ENCODE assay signal across 8 cellular contexts in the genomic region with DNA sequence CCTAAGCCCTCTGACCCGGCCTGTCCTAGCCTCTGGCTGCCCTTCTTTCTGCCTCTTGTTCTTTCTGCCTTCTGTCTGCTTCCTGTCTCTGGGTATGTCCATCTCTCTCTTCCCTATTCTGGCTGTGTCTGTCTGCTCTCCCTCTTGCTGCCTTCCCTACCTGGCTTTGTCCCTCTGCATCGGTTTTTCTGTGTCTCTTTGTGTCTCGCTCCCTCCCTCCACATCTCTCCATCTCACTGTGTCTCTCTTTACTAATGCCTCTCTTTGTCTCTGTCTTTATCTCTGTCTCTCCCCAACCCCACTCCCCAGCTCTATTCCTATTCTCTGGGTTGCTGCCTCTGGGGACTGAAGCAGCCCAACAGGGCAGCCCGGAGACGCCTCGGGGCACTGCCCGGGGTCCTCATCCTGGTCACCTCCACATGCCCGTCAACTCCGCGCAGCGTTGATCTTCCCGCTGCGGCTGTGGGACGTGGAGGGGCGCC. TPM values are rescaled to one million over a fixed set of nuclear protein-coding genes. Genes with fewer than 3 reads are reported as not detected.
DNase-seq lines count a peak whose midpoint lies in the region; ATAC-seq, FAIRE-seq and TF ChIP-seq lines count a peak whose summit lies in the region.

No MANE protein-coding gene starts in this region.

- POLR2A ChIA-PET in activated CD4-positive, alpha-beta T cell treated with anti-CD3 and anti-CD28 coated beads, Interleukin-2, amount 10 ng/mL, durations not matched to agents 7 days and 5 days (lab: Charles Lee), result no interaction called here
- POLR2A ChIA-PET in PC-9 (lab: Charles Lee; ENCODE audit: unreplicated experiment), result no interaction called here

- DNase-seq in activated CD4-positive, alpha-beta T cell treated with anti-CD3 and anti-CD28 coated beads, Interleukin-2, amount 10 ng/mL, durations not matched to agents 7 days and 5 days, result no peak
- DNase-seq in activated CD4-positive, alpha-beta T cell treated with anti-CD3 and anti-CD28 coated beads, Interleukin-2, amount 50 U/mL, for 4 hours, result no peak
- DNase-seq in PC-9 (no peak), epithelial cell of esophagus (ENCODE audit: low read depth) (no peak), gastrocnemius medialis (no peak), small intestine (no peak), LoVo (ENCODE audit: low spot score) (no peak), HuH-7.5 (ENCODE audit: low spot score) (no peak)

- H3K27me3 Mint-ChIP-seq in activated CD4-positive, alpha-beta T cell treated with anti-CD3 and anti-CD28 coated beads, Interleukin-2, amount 10 ng/mL, durations not matched to agents 7 days and 5 days, result peaks cover 50% of the 10 kb centered on the region

- H3K4me3 Mint-ChIP-seq in activated CD4-positive, alpha-beta T cell treated with anti-CD3 and anti-CD28 coated beads, Interleukin-2, amount 10 ng/mL, durations not matched to agents 7 days and 5 days, result peak overlapping the region; percentile 79

- intact Hi-C loops in PC-9 (cut with micrococcal nuclease; ENCODE audit: unreplicated experiment), result loop anchor here (1.0 to 10.0 kb wide), 4 partner anchors 26 to 485 kb away; a partner anchor contains a TSS
- intact Hi-C loops in gastrocnemius medialis (cut with DNase I; ENCODE audit: low total_unique reads), result loop anchor here (1.0 to 2.0 kb wide), 2 partner anchors 23 to 25 kb away; no protein-coding TSS in a partner anchor

- H3K27me3 ChIP-seq in PC-9 (ENCODE audit: insufficient read depth, low read depth) (peaks cover 30% of the 10 kb centered on the region), gastrocnemius medialis (peaks cover 19 to 21% (median 21%) of the 10 kb centered on the region in 3 donors), small intestine (ENCODE audit: control insufficient read depth in 2 of 2, insufficient read depth in 2 of 2, low read length in 2 of 2) (peaks cover 0 to 28% of the 10 kb centered on the region in 2 donors)

- FAIRE-seq in small intestine (lab: Jason Lieb, UNC), result no peak

- no peak for TF ChIP-seq POLR2A in gastrocnemius medialis (IDR thresholded peaks at IDR 0.05)

- H3K9me3 ChIP-seq in PC-9 (ENCODE audit: insufficient read depth, low read depth), result no peaks in the 10 kb centered on the region
- H3K9me3 ChIP-seq in gastrocnemius medialis, result no peaks in the 10 kb centered on the region
- no peaks in the 10 kb centered on the region for H3K9me3 ChIP-seq in small intestine (ENCODE audit: control insufficient read depth, low read depth)

- H3K27ac Mint-ChIP-seq in activated CD4-positive, alpha-beta T cell treated with anti-CD3 and anti-CD28 coated beads, Interleukin-2, amount 10 ng/mL, durations not matched to agents 7 days and 5 days, result peak overlapping the region; percentile 83

- no peak overlapping the region for H3K4me3 ChIP-seq in PC-9
- H3K4me3 ChIP-seq in epithelial cell of esophagus (ENCODE audit: low read length), result peak overlapping the region; percentile 48
- H3K4me3 ChIP-seq in gastrocnemius medialis, result peak overlapping the region; percentile 57 to 76 (median 62)
- peak overlapping the region in 1 of 2 donors; percentile 44 for H3K4me3 ChIP-seq in small intestine (ENCODE audit: low read depth in 1 of 2, low read length in 2 of 2)

- H3K9me2 ChIP-seq in PC-9 (ENCODE audit: insufficient read depth), result no peaks in the 10 kb centered on the region

- WGBS in small intestine, 3 donors, result 1 to 6% (median 3%) methylated on average over 15 of the region's 15 CpGs

- peaks cover 8% of the 10 kb centered on the region for H3K36me3 Mint-ChIP-seq in activated CD4-positive, alpha-beta T cell treated with anti-CD3 and anti-CD28 coated beads, Interleukin-2, amount 10 ng/mL, durations not matched to agents 7 days and 5 days (ENCODE audit: low read depth)

- H3K36me3 ChIP-seq in PC-9 (ENCODE audit: low read depth) (0 out of 2 replicates have a peak, but pooled peaks cover under 1% of the 10 kb centered on the region), gastrocnemius medialis (peaks cover 0 to 10% of the 10 kb centered on the region in 2 donors), small intestine (ENCODE audit: control insufficient read depth in 2 of 2, insufficient read depth in 2 of 2, low read length in 2 of 2) (peaks cover 0 to under 1% of the 10 kb centered on the region in 2 donors)

- H3K27ac ChIP-seq in PC-9, result no peak overlapping the region
- H3K27ac ChIP-seq in gastrocnemius medialis, result peak overlapping the region; percentile 57 to 82 (median 58)
- H3K27ac ChIP-seq in small intestine (ENCODE audit: low read depth in 1 of 2, low read length in 1 of 2), result peak overlapping the region in 1 of 2 donors; percentile 22

- ATAC-seq in gastrocnemius medialis, result peak in 1 of 2 donors; percentile 5

- H2AFZ ChIP-seq in PC-9, result no peak overlapping the region

- BruUV-seq in PC-9 (replicated peaks; lab: Mats Ljungman, UMichigan), result TSS peak; percentile 6

- peaks cover 61% of the 10 kb centered on the region for H3F3A ChIP-seq in PC-9 (ENCODE audit: insufficient read depth, low read depth)

- H3K9me3 Mint-ChIP-seq in activated CD4-positive, alpha-beta T cell treated with anti-CD3 and anti-CD28 coated beads, Interleukin-2, amount 10 ng/mL, durations not matched to agents 7 days and 5 days, result no peaks in the 10 kb centered on the region

- H4K20me1 ChIP-seq in PC-9 (ENCODE audit: insufficient read depth), result peaks cover 8% of the 10 kb centered on the region

- H3K4me1 ChIP-seq in PC-9 (replicated peaks; ENCODE audit: insufficient read depth) (peaks cover 22% of the 10 kb centered on the region; the same call in 1 of the 2 replicates), gastrocnemius medialis (peaks cover 42 to 54% of the 10 kb centered on the region in 2 donors), small intestine (ENCODE audit: control insufficient read depth in 2 of 2, insufficient read depth in 1 of 2, low read depth in 1 of 2, low read length in 1 of 2) (peaks cover 2 to 3% of the 10 kb centered on the region in 2 donors)

- peaks cover 75% of the 10 kb centered on the region for H3K4me1 Mint-ChIP-seq in activated CD4-positive, alpha-beta T cell treated with anti-CD3 and anti-CD28 coated beads, Interleukin-2, amount 10 ng/mL, durations not matched to agents 7 days and 5 days

- in situ Hi-C loops in gastrocnemius medialis (cut with MboI; ENCODE audit: low sequenced_read_pairs in 4 of 4), result loop anchor here in 1 of 4 donors (10.0 kb wide), 1 partner anchor 195 kb away; a partner anchor contains a TSS

- TF ChIP-seq CTCF in PC-9 (conservative IDR thresholded peaks at IDR 0.05) (no peak), epithelial cell of esophagus (IDR thresholded peaks at IDR 0.05; ENCODE audit: insufficient read depth, low read depth, low read length, missing control alignments) (no peak), gastrocnemius medialis (IDR thresholded peaks at IDR 0.05 in 4 of 5, conservative IDR thresholded peaks at IDR 0.05 in 1 of 5) (no peak)

- CTCF ChIA-PET in activated CD4-positive, alpha-beta T cell treated with anti-CD3 and anti-CD28 coated beads, Interleukin-2, amount 10 ng/mL, durations not matched to agents 7 days and 5 days (lab: Charles Lee), result interaction anchor here (0.7 to 18.3 kb wide), 24 partner anchors 10 to 491 kb away, joined by 3 to 332 read pairs (median 6); a partner anchor contains a TSS
- CTCF ChIA-PET in PC-9 (lab: Charles Lee), result interaction anchor here (0.7 to 2.3 kb wide), 4 partner anchors 10 to 227 kb away, joined by 3 to 17 read pairs (median 10); a partner anchor contains a TSS

- H3K79me2 ChIP-seq in PC-9 (ENCODE audit: low read depth), result no peaks in the 10 kb centered on the region

- peak overlapping the region; percentile 50; the same call in 1 of the 2 replicates for H3K4me2 ChIP-seq in PC-9

RNA-seq across cellular contexts. Expression of a gene that starts 10.1 kb away (rescaled TPM):
- total RNA-seq in activated CD4-positive, alpha-beta T cell treated with anti-CD3 and anti-CD28 coated beads, Interleukin-2, amount 10 ng/mL, durations not matched to agents 7 days and 5 days, result 100 to 1,000 TPM; 137 to 141 TPM
- 220 and 227 TPM in 2 replicates for total RNA-seq in PC-9 (2021)
- 100 to 1,000 TPM in 1 of 4 donors, 10 to 100 TPM in 3; 41.3 to 107 (median 46.4) TPM for total RNA-seq in gastrocnemius medialis
- polyA plus RNA-seq in small intestine, result 100 to 1,000 TPM in 1 of 3 donors, 10 to 100 TPM in 2; 22.8 to 150 (median 35.1) TPM

RNA-seq across cellular contexts. Expression of a gene that starts 11.4 kb away (rescaled TPM):
- 1 to 10 TPM; 5.1 to 5.2 TPM for total RNA-seq in activated CD4-positive, alpha-beta T cell treated with anti-CD3 and anti-CD28 coated beads, Interleukin-2, amount 10 ng/mL, durations not matched to agents 7 days and 5 days
- 1.3 and 2.2 TPM in 2 replicates for total RNA-seq in PC-9 (2021)
- 1,000 to 10,000 TPM in 2 of 4 donors, 100 to 1,000 TPM in 2; 459 to 1,596 (median 855) TPM for total RNA-seq in gastrocnemius medialis
- 1 to 10 TPM; 1.1 to 3.5 (median 3.2) TPM for polyA plus RNA-seq in small intestine

RNA-seq across cellular contexts. Expression of a gene that starts 23.0 kb away (rescaled TPM):
- total RNA-seq in activated CD4-positive, alpha-beta T cell treated with anti-CD3 and anti-CD28 coated beads, Interleukin-2, amount 10 ng/mL, durations not matched to agents 7 days and 5 days, result under 1 TPM; 0.29 to 0.32 TPM
- 20.3 and 20.6 TPM in 2 replicates for total RNA-seq in PC-9 (2021)
- not detected for total RNA-seq in gastrocnemius medialis
- under 1 TPM in 1 of 3 donors, not detected in 2; 0.10 TPM for polyA plus RNA-seq in small intestine

Comparison
In these comparisons a context has a peak if more than half of its experiments do, and no peak if none do; other contexts are left out.
1. RNA of a gene that starts 11.4 kb away (total RNA-seq): 459 to 1,596 TPM in gastrocnemius medialis; 5.1 to 5.2 TPM in activated CD4-positive, alpha-beta T cell treated with anti-CD3 and anti-CD28 coated beads, Interleukin-2, amount 10 ng/mL, durations not matched to agents 7 days and 5 days and 1.3 to 2.2 TPM in PC-9; every median in the first group is over 10 times any median in the second.
2. RNA of a gene that starts 23.0 kb away (total RNA-seq): 20.3 to 20.6 TPM in PC-9; 0.29 to 0.32 TPM in activated CD4-positive, alpha-beta T cell treated with anti-CD3 and anti-CD28 coated beads, Interleukin-2, amount 10 ng/mL, durations not matched to agents 7 days and 5 days and not detected in gastrocnemius medialis; every median in the first group is over 10 times any median in the second.